Comparison of ENCODE assay signal across 13 cellular contexts in the genomic region with DNA sequence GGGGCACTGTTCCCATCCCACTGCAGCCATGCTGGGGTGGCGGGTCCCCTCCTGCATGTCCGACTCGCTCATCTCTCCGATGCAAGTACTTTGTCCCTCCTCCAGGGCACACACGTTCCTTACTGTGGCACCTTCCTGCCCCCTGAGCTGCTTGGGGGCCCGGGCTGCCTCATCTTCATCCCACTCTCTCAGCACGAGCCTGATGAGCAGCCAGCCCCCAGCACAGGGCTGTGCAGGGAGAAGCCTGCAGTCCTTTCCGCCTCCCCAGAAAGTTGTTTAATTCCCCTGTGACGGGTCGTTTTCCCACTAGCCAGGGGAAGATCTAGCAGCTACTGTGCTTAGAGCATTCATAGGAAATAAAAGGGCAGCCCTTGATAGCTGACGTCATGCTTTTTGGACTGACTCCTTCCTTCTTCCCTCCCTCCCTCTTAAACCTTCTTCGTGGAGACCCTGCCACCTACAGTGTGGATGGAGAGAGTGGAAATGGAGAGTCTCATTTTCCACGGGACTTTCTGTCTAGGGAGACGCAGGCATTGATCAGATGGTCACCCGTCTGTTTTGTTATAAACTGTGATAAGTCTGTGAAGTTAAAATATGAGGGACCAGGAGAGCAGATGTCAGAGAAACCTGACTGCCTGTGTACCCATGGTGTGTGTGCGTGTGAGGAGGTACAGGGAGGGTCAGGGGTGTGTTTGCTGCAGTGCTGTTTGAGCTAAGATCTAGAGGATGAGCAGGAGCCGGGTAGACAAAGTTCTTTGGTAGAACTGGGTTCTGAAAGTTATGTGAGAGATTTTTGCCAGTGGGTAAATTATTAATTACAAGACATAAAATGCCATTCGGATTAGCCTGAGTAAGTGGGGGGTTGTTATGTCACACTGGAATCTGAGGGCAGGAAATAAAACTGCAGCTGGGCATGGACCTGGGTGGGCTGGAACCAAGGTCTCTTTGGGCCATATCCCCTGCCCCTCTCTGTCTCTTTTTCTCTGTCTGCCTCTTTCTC.
A peak's percentile ranks its signal among the peaks of the same experiment; 100 is the strongest.
DNase-seq lines count a peak whose midpoint lies in the region; ATAC-seq and FAIRE-seq lines count a peak whose summit lies in the region.
"Had no signal": no experiment of that assay in that cellular context is flagged by ENCODE, and none has a peak within 500 bp of the region (broad histone marks: within the 10 kb centered on the region; RNA-seq: fewer than 3 reads in every experiment).

No MANE protein-coding gene starts in this region.

- peak; percentile 82 for FAIRE-seq in RCC 7860 (lab: Jason Lieb, UNC)

- DNase-seq in EL (peak; percentile 7), RCC 7860 (ENCODE audit: low spot score) (peak; percentile 79), globus pallidus (ENCODE audit: low spot score) (peak; percentile 3), pons (ENCODE audit: low spot score) (peak; percentile 2), COLO668 (lab: John Stamatoyannopoulos, UW; ENCODE audit: unreplicated experiment) (no peak)
- DNase-seq: activated CD4-positive, alpha-beta memory T cell treated with anti-CD3 and anti-CD28 coated beads, Interleukin-2, amount 10 ng/mL, durations not matched to agents 7 days and 5 days; DMS79; NCI-H146; SW 1271 had no signal

- ATAC-seq in GM19452 (IDR thresholded peaks at IDR 0.05; ENCODE audit: unreplicated experiment) = no peak
- no peak for ATAC-seq in GM18909 (IDR thresholded peaks at IDR 0.05; ENCODE audit: poor library complexity, unreplicated experiment)
- ATAC-seq in activated CD4-positive, CD25-positive, alpha-beta regulatory T cell treated with anti-CD3 and anti-CD28 coated beads, Interleukin-2, amount 50 U/mL, for 24 hours = no peak
- ATAC-seq: GM23338 had no signal
